ENCODE assay signal across 1 cellular context in the genomic region with DNA sequence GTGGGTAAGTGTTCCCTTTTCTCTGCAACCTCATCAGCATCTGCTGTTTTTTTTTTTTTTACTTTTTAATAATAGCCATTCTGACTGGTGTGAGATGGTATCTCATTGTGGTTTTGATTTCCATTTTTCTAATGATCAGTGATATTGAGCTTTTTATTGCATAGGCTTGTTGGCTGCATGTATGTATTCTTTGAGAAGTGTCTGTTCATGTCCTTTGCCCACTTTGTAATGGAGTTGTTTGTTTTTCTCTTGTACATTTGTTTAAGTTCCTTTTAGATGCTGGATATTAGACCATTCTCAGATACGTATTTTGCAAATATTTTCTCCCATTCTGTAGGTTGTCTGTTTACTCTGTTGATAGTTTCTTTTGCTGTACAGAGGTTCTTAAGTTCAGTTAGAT.
FAIRE-seq lines count a peak whose summit lies in the region.

No MANE protein-coding gene starts in this region.

- FAIRE-seq in colon (lab: Jason Lieb, UNC), result peak; percentile 41
